Comparison of ENCODE assay signal across 17 cellular contexts in the genomic region with DNA sequence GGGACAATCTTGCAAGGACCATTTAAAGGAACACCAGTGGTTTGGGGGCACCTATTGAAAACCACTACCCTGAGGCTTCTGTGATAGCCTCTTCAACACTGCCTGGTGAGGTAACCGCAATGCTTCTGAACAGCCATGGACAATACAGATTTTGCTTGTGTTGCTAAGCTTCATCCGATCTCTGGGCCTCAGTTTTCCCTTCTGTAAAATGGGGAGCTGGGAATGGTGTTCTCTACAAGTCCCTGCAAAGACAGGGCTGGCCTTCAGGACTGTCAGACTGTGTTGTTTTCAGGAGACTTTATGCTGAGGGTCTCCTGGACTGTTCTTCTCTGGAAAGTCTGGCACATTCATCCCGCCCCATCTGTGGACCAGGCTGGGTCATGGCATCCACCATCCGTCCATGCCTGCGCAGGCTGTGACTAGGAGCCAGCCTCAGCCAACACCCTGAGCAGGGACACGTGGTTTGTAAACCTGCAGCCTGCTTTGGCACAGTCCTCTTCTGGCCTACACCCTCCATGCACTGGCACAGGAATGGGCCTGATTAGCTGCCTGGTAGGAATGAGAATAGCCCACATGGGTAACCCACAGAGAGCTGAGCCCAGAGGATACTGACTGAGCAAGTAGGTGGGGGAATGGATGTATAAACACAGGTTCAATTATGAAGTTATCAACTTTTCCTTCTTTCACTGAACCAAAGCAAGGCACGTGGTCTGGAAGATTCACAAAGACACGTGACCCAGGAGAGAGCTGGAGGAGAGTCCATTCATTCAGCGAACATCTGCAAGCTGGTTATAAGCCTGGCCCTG. TPM values are rescaled to one million over a fixed set of nuclear protein-coding genes. Genes with fewer than 3 reads are reported as not detected.
"Had no signal": no experiment of that assay in that cellular context is flagged by ENCODE, and none has a peak within 500 bp of the region (broad histone marks: within the 10 kb centered on the region; RNA-seq: fewer than 3 reads in every experiment).

No MANE protein-coding gene starts in this region.

- ATAC-seq: SK-N-SH treated with all-trans-retinoic acid at 6 μM for 48 hours; stimulated activated memory B cell treated with anti-CD40 and anti-IgM and Interleukin-4, amounts not matched to agents 10 μg/mL and 1 μg/mL and 100 μg/mL, for 72 hours; T-cell had no signal

- H3K4me3 ChIP-seq: ovary, sigmoid colon, testis had no signal

- H3K27me3 ChIP-seq: ovary, sigmoid colon, testis had no signal

- H3K36me3 ChIP-seq: ovary had no signal

- DNase-seq: activated CD4-positive, alpha-beta T cell treated with anti-CD3 and anti-CD28 coated beads, Interleukin-2, amount 10 ng/mL, durations not matched to agents 7 days and 5 days; activated gamma-delta T cell; dermis blood vessel endothelial cell; effector memory CD4-positive, alpha-beta T cell; foreskin fibroblast; hypothalamus; islet precursor cell; ovary; sigmoid colon; stimulated activated CD4-positive, alpha-beta T cell treated with anti-CD3 and anti-CD28 coated beads, Interleukin-4, amount 100 ng/mL, for 24 hours; T-cell; T1000 had no signal

- H3K27ac ChIP-seq: ovary, sigmoid colon, testis had no signal

- H3K9me3 ChIP-seq: ovary, testis had no signal

RNA-seq across cellular contexts. Expression of a gene that starts 55.3 kb away (rescaled TPM):
- total RNA-seq: activated CD4-positive, alpha-beta T cell treated with anti-CD3 and anti-CD28 coated beads, Interleukin-2, amount 10 ng/mL, durations not matched to agents 7 days and 5 days; activated CD8-positive, alpha-beta memory T cell treated with anti-CD3 and anti-CD28 coated beads for 36 hours; dermis blood vessel endothelial cell; pulmonary artery endothelial cell; T-cell had no signal
- polyA plus RNA-seq: ovary had no signal
